ENCODE assay signal across 8 cellular contexts in the genomic region with DNA sequence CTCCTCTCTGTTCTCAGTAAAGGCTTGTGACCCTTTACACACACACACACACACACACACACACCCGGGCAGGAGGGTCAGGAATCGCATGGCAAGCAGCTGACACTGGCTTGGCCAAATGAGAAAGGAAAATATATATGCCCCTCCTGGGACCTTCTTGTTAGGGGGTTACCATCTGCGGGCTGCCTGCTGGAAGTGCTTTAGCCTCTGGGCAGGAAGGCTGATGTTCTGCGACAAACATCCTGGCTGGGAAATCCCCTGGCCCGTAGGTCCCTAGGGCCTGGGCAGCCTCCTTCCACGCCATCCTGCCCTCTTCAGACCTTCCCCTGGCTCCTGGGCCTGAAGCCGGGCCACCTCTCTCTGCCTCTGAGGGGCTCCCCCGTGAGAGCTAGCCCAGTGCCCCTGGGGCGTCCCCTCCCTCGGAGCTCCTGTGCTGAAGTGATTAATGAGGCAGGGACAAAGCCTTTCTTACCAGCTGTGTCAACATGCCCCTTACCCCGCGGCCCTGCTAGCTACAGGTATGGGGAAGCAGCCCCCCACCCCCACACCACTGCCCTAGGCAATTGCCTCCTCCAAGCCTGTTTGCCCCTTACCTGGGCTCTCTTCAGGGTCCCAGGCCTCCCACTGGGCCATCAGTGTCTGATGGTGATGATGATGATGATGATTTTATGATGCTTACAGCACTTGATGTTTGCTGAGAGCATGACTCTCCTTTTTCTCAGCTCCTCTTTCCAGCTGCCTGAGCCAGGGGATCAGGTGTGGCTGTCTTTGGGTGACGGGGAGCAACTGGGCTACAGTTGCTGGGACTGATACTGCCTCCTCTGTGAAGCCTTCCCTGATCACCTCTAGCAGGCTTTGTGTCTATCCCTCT. TPM values are rescaled to one million over a fixed set of nuclear protein-coding genes. Genes with fewer than 3 reads are reported as not detected.
DNase-seq lines count a peak whose midpoint lies in the region; ATAC-seq and TF ChIP-seq lines count a peak whose summit lies in the region.

No MANE protein-coding gene starts in this region.

- H3K9me3 ChIP-seq in breast epithelium, result no peaks in the 10 kb centered on the region

- CTCF ChIA-PET in MCF 10A (lab: Yijun Ruan, JAX), result interaction anchor here (0.6 to 4.0 kb wide), 11 partner anchors 10 to 1377 kb away, joined by 3 to 25 read pairs (median 4); no protein-coding TSS in a partner anchor
- CTCF ChIA-PET in activated CD8-positive, alpha-beta memory T cell treated with anti-CD3 and anti-CD28 coated beads, Interleukin-2, amount 10 ng/mL, durations not matched to agents 7 days and 5 days (lab: Charles Lee), result interaction anchor here (0.9 to 3.5 kb wide), 8 partner anchors 11 to 188 kb away, joined by 3 to 28 read pairs (median 4); no protein-coding TSS in a partner anchor

- POLR2A ChIA-PET in MCF 10A (lab: Yijun Ruan, JAX), result interaction anchor here (0.6 to 4.0 kb wide), 6 partner anchors 34 to 98 kb away, joined by 3 to 14 read pairs (median 4); no protein-coding TSS in a partner anchor

- no peak for TF ChIP-seq POLR2A in breast epithelium (IDR thresholded peaks at IDR 0.05)

- intact Hi-C loops in MCF 10A (cut with micrococcal nuclease) (loop anchor here (10.0 kb wide), 1 partner anchor 184 kb away; the partner anchor contains the start of gene ARL4D), breast epithelium (cut with DNase I; ENCODE audit: low total_unique reads) (no loop called here)

- no peak overlapping the region for H3K4me3 ChIP-seq in breast epithelium

- H3K9me3 Mint-ChIP-seq in MCF 10A (ENCODE audit: unreplicated experiment), result no peaks in the 10 kb centered on the region
- no peaks in the 10 kb centered on the region for H3K9me3 Mint-ChIP-seq in activated CD8-positive, alpha-beta memory T cell treated with anti-CD3 and anti-CD28 coated beads, Interleukin-2, amount 10 ng/mL, durations not matched to agents 7 days and 5 days (ENCODE audit: low read depth)
- peaks cover 2% of the 10 kb centered on the region for H3K9me3 Mint-ChIP-seq in glutamatergic neuron (ENCODE audit: unreplicated experiment)
- no peaks in the 10 kb centered on the region for H3K9me3 Mint-ChIP-seq in stimulated activated effector memory CD8-positive, alpha-beta T cell treated with anti-CD3 and anti-CD28 coated beads, Interleukin-12 subunit alpha, Interleukin-12 subunit beta, amount 100 ng/mL, for 72 hours

- H3K27me3 ChIP-seq in breast epithelium, result no peaks in the 10 kb centered on the region

- H3K4me1 ChIP-seq in breast epithelium, result peaks cover 0 to 4% of the 10 kb centered on the region in 2 donors

- TF ChIP-seq CTCF in MCF 10A (IDR thresholded peaks at IDR 0.05; ENCODE audit: unreplicated experiment) (no peak), breast epithelium (IDR thresholded peaks at IDR 0.05) (no peak), glutamatergic neuron (IDR thresholded peaks at IDR 0.05; ENCODE audit: partially characterized antibody, unreplicated experiment) (no peak)

- H3K27ac Mint-ChIP-seq in MCF 10A (ENCODE audit: low read depth, unreplicated experiment) (peak overlapping the region; percentile 65), glutamatergic neuron (ENCODE audit: unreplicated experiment) (peak overlapping the region; percentile 86)
- no peak overlapping the region for H3K27ac Mint-ChIP-seq in activated CD8-positive, alpha-beta memory T cell treated with anti-CD3 and anti-CD28 coated beads, Interleukin-2, amount 10 ng/mL, durations not matched to agents 7 days and 5 days
- H3K27ac Mint-ChIP-seq in stimulated activated effector memory CD8-positive, alpha-beta T cell treated with anti-CD3 and anti-CD28 coated beads, Interleukin-12 subunit alpha, Interleukin-12 subunit beta, amount 100 ng/mL, for 72 hours, result peak overlapping the region; percentile 89

- BruUV-seq in MCF 10A (replicated peaks; lab: Mats Ljungman, UMichigan), result no TSS peak

- H3K4me1 Mint-ChIP-seq in MCF 10A (ENCODE audit: insufficient read depth, unreplicated experiment), result peaks cover 17% of the 10 kb centered on the region
- H3K4me1 Mint-ChIP-seq in activated CD8-positive, alpha-beta memory T cell treated with anti-CD3 and anti-CD28 coated beads, Interleukin-2, amount 10 ng/mL, durations not matched to agents 7 days and 5 days, result peaks cover 16% of the 10 kb centered on the region
- H3K4me1 Mint-ChIP-seq in glutamatergic neuron (ENCODE audit: low read depth, unreplicated experiment), result peaks cover 23% of the 10 kb centered on the region
- peaks cover 15% of the 10 kb centered on the region for H3K4me1 Mint-ChIP-seq in stimulated activated effector memory CD8-positive, alpha-beta T cell treated with anti-CD3 and anti-CD28 coated beads, Interleukin-12 subunit alpha, Interleukin-12 subunit beta, amount 100 ng/mL, for 72 hours

- peak; percentile 27 for DNase-seq in MCF 10A (ENCODE audit: unreplicated experiment)
- no peak for DNase-seq in breast epithelium (ENCODE audit: low spot score in 2 of 2)
- DNase-seq in NCI-H1092 (lab: John Stamatoyannopoulos, UW), result peak; percentile 71
- peak; percentile 48 for DNase-seq in activated CD8-positive, alpha-beta memory T cell treated with anti-CD3 and anti-CD28 coated beads, Interleukin-2, amount 10 ng/mL, durations not matched to agents 7 days and 5 days
- peak; percentile 63 for DNase-seq in glutamatergic neuron
- DNase-seq in stimulated activated effector memory CD8-positive, alpha-beta T cell treated with anti-CD3 and anti-CD28 coated beads, Interleukin-12 subunit alpha, Interleukin-12 subunit beta, amount 100 ng/mL, for 72 hours (ENCODE audit: low spot score in 2 of 2), result peak; percentile 18 to 57
- DNase-seq in DMS114 treated with DMSO at 0.1 percent for 48 hours (lab: John Stamatoyannopoulos, UW; ENCODE audit: unreplicated experiment), result no peak

- peak; percentile 43 for ATAC-seq in activated CD8-positive, alpha-beta memory T cell treated with anti-CD3 and anti-CD28 coated beads, Interleukin-2, amount 10 ng/mL, durations not matched to agents 7 days and 5 days
- peak; percentile 69 for ATAC-seq in stimulated activated effector memory CD8-positive, alpha-beta T cell treated with anti-CD3 and anti-CD28 coated beads, Interleukin-12 subunit alpha, Interleukin-12 subunit beta, amount 100 ng/mL, for 72 hours
- ATAC-seq in HG03135 (IDR thresholded peaks at IDR 0.05; ENCODE audit: unreplicated experiment), result no peak

- H3K36me3 Mint-ChIP-seq in MCF 10A (ENCODE audit: insufficient read depth, unreplicated experiment) (no peaks in the 10 kb centered on the region), glutamatergic neuron (ENCODE audit: unreplicated experiment) (no peaks in the 10 kb centered on the region)
- H3K36me3 Mint-ChIP-seq in activated CD8-positive, alpha-beta memory T cell treated with anti-CD3 and anti-CD28 coated beads, Interleukin-2, amount 10 ng/mL, durations not matched to agents 7 days and 5 days, result no peaks in the 10 kb centered on the region
- no peaks in the 10 kb centered on the region for H3K36me3 Mint-ChIP-seq in stimulated activated effector memory CD8-positive, alpha-beta T cell treated with anti-CD3 and anti-CD28 coated beads, Interleukin-12 subunit alpha, Interleukin-12 subunit beta, amount 100 ng/mL, for 72 hours

- no peaks in the 10 kb centered on the region for H3K27me3 Mint-ChIP-seq in MCF 10A (ENCODE audit: insufficient read depth, unreplicated experiment)
- peaks cover 8% of the 10 kb centered on the region for H3K27me3 Mint-ChIP-seq in activated CD8-positive, alpha-beta memory T cell treated with anti-CD3 and anti-CD28 coated beads, Interleukin-2, amount 10 ng/mL, durations not matched to agents 7 days and 5 days
- peaks cover 6% of the 10 kb centered on the region for H3K27me3 Mint-ChIP-seq in glutamatergic neuron (ENCODE audit: unreplicated experiment)

- no peaks in the 10 kb centered on the region for H3K36me3 ChIP-seq in breast epithelium

- H3K4me3 Mint-ChIP-seq in MCF 10A (ENCODE audit: unreplicated experiment) (no peak overlapping the region), glutamatergic neuron (ENCODE audit: unreplicated experiment) (peak overlapping the region; percentile 72)
- H3K4me3 Mint-ChIP-seq in activated CD8-positive, alpha-beta memory T cell treated with anti-CD3 and anti-CD28 coated beads, Interleukin-2, amount 10 ng/mL, durations not matched to agents 7 days and 5 days, result no peak overlapping the region
- H3K4me3 Mint-ChIP-seq in stimulated activated effector memory CD8-positive, alpha-beta T cell treated with anti-CD3 and anti-CD28 coated beads, Interleukin-12 subunit alpha, Interleukin-12 subunit beta, amount 100 ng/mL, for 72 hours, result no peak overlapping the region

- peak overlapping the region in 1 of 2 donors; percentile 79 for H3K27ac ChIP-seq in breast epithelium

RNA-seq across cellular contexts. Expression of gene ETV4, which starts 32.8 kb away (rescaled TPM):
- total RNA-seq in MCF 10A (2022) (23.5 and 31.6 TPM in 2 replicates), breast epithelium (1 to 10 TPM in 2 of 3 donors, not detected in 1; 2.0 to 2.9 TPM), glutamatergic neuron (ENCODE audit: unreplicated experiment) (not detected)
- 1 to 10 TPM in 1 of 2 experiments, under 1 TPM in 1; 0.82 to 1.9 TPM for total RNA-seq in activated CD8-positive, alpha-beta memory T cell treated with anti-CD3 and anti-CD28 coated beads, Interleukin-2, amount 10 ng/mL, durations not matched to agents 7 days and 5 days

Comparison
In these comparisons a context has a peak if more than half of its experiments do, and no peak if none do; other contexts are left out.
1. DNase-seq: peak in MCF 10A (single experiment), NCI-H1092 (single experiment), activated CD8-positive, alpha-beta memory T cell treated with anti-CD3 and anti-CD28 coated beads, Interleukin-2, amount 10 ng/mL, durations not matched to agents 7 days and 5 days (single experiment), glutamatergic neuron (single experiment) and stimulated activated effector memory CD8-positive, alpha-beta T cell treated with anti-CD3 and anti-CD28 coated beads, Interleukin-12 subunit alpha, Interleukin-12 subunit beta, amount 100 ng/mL, for 72 hours (2 of 2); none in breast epithelium (0 of 2) and DMS114 treated with DMSO at 0.1 percent for 48 hours (single experiment).